20 cellular contexts compared by ENCODE assay signal in genomic region chr3:126918223-126918622, GRCh38.
A peak's percentile ranks its signal among the peaks of the same experiment; 100 is the strongest.
DNase-seq lines count a peak whose midpoint lies in the region; ATAC-seq, FAIRE-seq and TF ChIP-seq lines count a peak whose summit lies in the region.
"Had no signal": no experiment of that assay in that cellular context is flagged by ENCODE, and none has a peak within 500 bp of the region (broad histone marks: within the 10 kb centered on the region; RNA-seq: fewer than 3 reads in every experiment).

No MANE protein-coding gene starts in this region.

- intact Hi-C loops in K562 (cut with micrococcal nuclease) (no loop called here), posterior vena cava (cut with DNase I) (no loop called here), left lung (cut with DNase I) (no loop called here)

- no peak overlapping the region for H2AFZ ChIP-seq in K562 (ENCODE audit: low read depth, low read length)

- no peaks in the 10 kb centered on the region for H3K36me3 ChIP-seq in K562 (ENCODE audit: control insufficient read depth, insufficient read depth, low read length)
- H3K36me3 ChIP-seq in left lung, result no peaks in the 10 kb centered on the region

- DNase-seq in NB4 (ENCODE audit: low read depth), result peak; percentile 25
- no peak for DNase-seq in K562 (ENCODE audit: extremely low read depth in 1 of 4, low spot score in 3 of 4)
- peak; percentile 13 for DNase-seq in posterior vena cava (ENCODE audit: low spot score)
- no peak for DNase-seq in T-helper 1 cell
- no peak for DNase-seq in activated naive CD4-positive, alpha-beta T cell treated with anti-CD3 and anti-CD28 coated beads, Interleukin-2, amount 50 U/mL, for 72 hours (ENCODE audit: low spot score in 2 of 2)
- DNase-seq in left lung, result no peak
- DNase-seq: 8988T; ACHN; Caco-2; Calu3; CD4-positive, alpha-beta T cell; CD8-positive, alpha-beta T cell; DMS79 treated with DMSO at 0.1 percent for 48 hours; GF-D8 had no signal

- H3K79me2 ChIP-seq in K562 (ENCODE audit: control insufficient read depth, insufficient read depth, low read length), result no peaks in the 10 kb centered on the region; the same call in 1 of the 3 replicates

- CTCF ChIA-PET in K562 (lab: Yijun Ruan, JAX; ENCODE audit: low intra/inter-chr PET ratio), result no interaction called here

- peak overlapping the region; percentile 2; the same call in 1 of the 3 replicates for H3K27ac ChIP-seq in K562 (ENCODE audit: extremely low read depth, low read depth, low read length)
- H3K27ac ChIP-seq in left lung, result no peak overlapping the region
- H3K27ac ChIP-seq: BLaER1 treated with 17β-estradiol and CSF1 and Interleukin-3, amounts not matched to agents 10 nM and 100 nM; C4-2B had no signal

- H3K9me1 ChIP-seq in K562 (ENCODE audit: control insufficient read depth, insufficient read depth, low read length), result no peaks in the 10 kb centered on the region

- H3K27ac Mint-ChIP-seq in activated naive CD4-positive, alpha-beta T cell treated with anti-CD3 and anti-CD28 coated beads, Interleukin-2, amount 50 U/mL, for 72 hours, result no peak overlapping the region
- H3K27ac Mint-ChIP-seq: CD4-positive, alpha-beta T cell; CD8-positive, alpha-beta T cell had no signal

- no peak for FAIRE-seq in K562 (lab: Jason Lieb, UNC)
- FAIRE-seq: D721Med, GM12891, GM19239 had no signal

- H3K4me1 ChIP-seq in K562 (replicated peaks in 1 of 2; ENCODE audit: control insufficient read depth in 2 of 2, insufficient read depth in 2 of 2, low read length in 2 of 2) (peaks cover 6 to 8% of the 10 kb centered on the region in 2 experiments; a peak in 4 of 5 replicates), left lung (no peaks in the 10 kb centered on the region)

- POLR2A ChIA-PET in K562 (lab: Yijun Ruan, JAX), result interaction anchor here (1.1 to 1.3 kb wide), 2 partner anchors 10 to 160 kb away, joined by 3 to 4 read pairs; no protein-coding TSS in a partner anchor

- BruUV-seq in K562 (replicated peaks; lab: Mats Ljungman, UMichigan), result no TSS peak

- H3K4me3 ChIP-seq in NB4 (ENCODE audit: low read depth, low read length) (no peak overlapping the region), K562 (no peak overlapping the region), left lung (no peak overlapping the region)
- H3K4me3 ChIP-seq: BLaER1 treated with 17β-estradiol and CSF1 and Interleukin-3, amounts not matched to agents 10 nM and 100 nM had no signal

- TF ChIP-seq POLR2A in NB4 (IDR thresholded peaks at IDR 0.05; ENCODE audit: extremely low read depth, insufficient read length), result no peak
- no peak for TF ChIP-seq POLR2A in K562 (conservative IDR thresholded peaks at IDR 0.05)

- TF ChIP-seq CTCF in NB4 (IDR thresholded peaks at IDR 0.05; ENCODE audit: low read depth, low read length) (no peak), K562 (IDR thresholded peaks at IDR 0.05 in 2 of 3, conservative IDR thresholded peaks at IDR 0.05 in 1 of 3; ENCODE audit: insufficient read depth in 2 of 3, low read depth in 1 of 3, low read length in 3 of 3) (no peak), left lung (IDR thresholded peaks at IDR 0.05) (no peak)

- no peak overlapping the region for H3K4me2 ChIP-seq in K562 (ENCODE audit: insufficient read depth, low read length)
- H3K4me2 ChIP-seq: BLaER1 treated with 17β-estradiol and CSF1 and Interleukin-3, amounts not matched to agents 10 nM and 100 nM had no signal

- H3K9me3 Mint-ChIP-seq in activated naive CD4-positive, alpha-beta T cell treated with anti-CD3 and anti-CD28 coated beads, Interleukin-2, amount 50 U/mL, for 72 hours, result no peaks in the 10 kb centered on the region
- H3K9me3 Mint-ChIP-seq: CD4-positive, alpha-beta T cell had no signal

- no peaks in the 10 kb centered on the region for H3K9me3 ChIP-seq in K562 (replicated peaks; ENCODE audit: control insufficient read depth, insufficient read depth, low read depth, low read length)
- H3K9me3 ChIP-seq in left lung, result no peaks in the 10 kb centered on the region
- H3K9me3 ChIP-seq: Caco-2 had no signal

- no peak for TF ChIP-seq RAD21 in K562 (CRISPR knock-in tag; conservative IDR thresholded peaks at IDR 0.05 in 1 of 2, IDR thresholded peaks at IDR 0.05 in 1 of 2)

- H3K9ac ChIP-seq in K562 (ENCODE audit: insufficient read depth in 1 of 2, low read depth in 2 of 2, low read length in 2 of 2), result no peak overlapping the region
- H3K9ac ChIP-seq: BLaER1 treated with 17β-estradiol and CSF1 and Interleukin-3, amounts not matched to agents 10 nM and 100 nM had no signal

- no peaks in the 10 kb centered on the region for H4K20me1 ChIP-seq in K562 (replicated peaks; ENCODE audit: control insufficient read depth, insufficient read depth, low read length)

- no peak for TF ChIP-seq EP300 in K562 (IDR thresholded peaks at IDR 0.05; ENCODE audit: low read length)

- in situ Hi-C loops in K562 (cut with MboI), result no loop called here

- ATAC-seq in K562 (no peak), left lung (no peak), HG02759 (IDR thresholded peaks at IDR 0.05; ENCODE audit: unreplicated experiment) (no peak)
- ATAC-seq in activated naive CD4-positive, alpha-beta T cell treated with anti-CD3 and anti-CD28 coated beads, Interleukin-2, amount 50 U/mL, for 72 hours, result no peak
- ATAC-seq: CD8-positive, alpha-beta T cell had no signal

- peaks cover 17 to 19% of the 10 kb centered on the region in 2 donors for H3K36me3 Mint-ChIP-seq in activated naive CD4-positive, alpha-beta T cell treated with anti-CD3 and anti-CD28 coated beads, Interleukin-2, amount 50 U/mL, for 72 hours

- H3K27me3 ChIP-seq in K562 (ENCODE audit: control insufficient read depth in 2 of 2, insufficient read depth in 2 of 2, low read length in 2 of 2) (no peaks in the 10 kb centered on the region), left lung (peaks cover 0 to 38% of the 10 kb centered on the region in 2 donors)

TF ChIP-seq in K562, 482 proteins besides CTCF, POLR2A, EP300 and RAD21 (continues in another document):
- TF ChIP-seq LCOR (CRISPR knock-in tag; IDR thresholded peaks at IDR 0.05) (no peak), MBD1 (CRISPR knock-in tag; IDR thresholded peaks at IDR 0.05) (no peak), NFIC (IDR thresholded peaks at IDR 0.05) (no peak), CEBPG (CRISPR knock-in tag; IDR thresholded peaks at IDR 0.05) (no peak), CEBPG (tag; conservative IDR thresholded peaks at IDR 0.05 in 1 of 2, IDR thresholded peaks at IDR 0.05 in 1 of 2) (peak in 1 of 2 experiments; percentile 22; a peak in 1 of 4 replicates), HMBOX1 (IDR thresholded peaks at IDR 0.05) (no peak), ZKSCAN8 (CRISPR knock-in tag; IDR thresholded peaks at IDR 0.05) (peak; percentile 93), MXI1 (IDR thresholded peaks at IDR 0.05; ENCODE audit: low read depth, low read length) (no peak), GTF3C2 (IDR thresholded peaks at IDR 0.05; ENCODE audit: borderline replicate concordance, extremely low read depth, insufficient read length) (no peak), ARID2 (IDR thresholded peaks at IDR 0.05) (no peak), RBM15 (IDR thresholded peaks at IDR 0.05; ENCODE audit: insufficient read depth, low read length) (no peak)

Comparison
In these comparisons a context has a peak if more than half of its experiments do, and no peak if none do; other contexts are left out.
1. DNase-seq: peak in NB4 (single experiment) and posterior vena cava (single experiment); none in K562 (0 of 4), T-helper 1 cell (0 of 5), activated naive CD4-positive, alpha-beta T cell treated with anti-CD3 and anti-CD28 coated beads, Interleukin-2, amount 50 U/mL, for 72 hours (0 of 2) and left lung (0 of 2).